Comparison of ENCODE assay signal across 15 cellular contexts in the genomic region with DNA sequence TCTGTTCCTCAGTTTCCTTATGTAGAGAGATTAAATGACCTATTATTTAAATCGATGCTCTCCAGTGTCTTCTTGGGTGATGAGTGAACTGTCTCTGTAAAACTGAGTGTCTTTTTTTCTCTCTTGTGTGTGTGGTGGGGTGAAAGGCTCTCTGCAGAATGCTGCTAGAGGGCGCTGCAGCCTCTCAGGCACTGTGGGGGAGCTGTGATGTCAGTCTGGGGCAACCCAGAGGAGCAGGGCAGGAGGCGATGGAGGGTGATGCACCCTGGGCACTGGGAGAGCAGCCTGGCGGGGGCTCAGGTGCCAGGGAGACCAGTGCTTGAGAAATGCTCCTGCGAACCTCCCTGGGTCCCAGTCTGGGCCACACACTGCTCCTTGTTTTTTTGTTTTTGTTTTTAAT.
"Had no signal": no experiment of that assay in that cellular context is flagged by ENCODE, and none has a peak within 500 bp of the region (broad histone marks: within the 10 kb centered on the region; RNA-seq: fewer than 3 reads in every experiment).

No MANE protein-coding gene starts in this region.

- DNase-seq: activated CD4-positive, alpha-beta memory T cell treated with anti-CD3 and anti-CD28 coated beads, Interleukin-2, amount 10 ng/mL, durations not matched to agents 7 days and 5 days; activated gamma-delta T cell treated with Interleukin-2 at 50 U/mL for 16 hours; activated naive CD8-positive, alpha-beta T cell treated with anti-CD3 and anti-CD28 coated beads, Interleukin-2, amount 10 ng/mL, durations not matched to agents 7 days and 5 days; activated T-cell treated with anti-CD3 and anti-CD28 coated beads, Interleukin-2, amount 50 U/mL, for 72 hours; anterior cingulate cortex; cerebellar nuclear complex; dermis blood vessel endothelial cell; erythroblast; ovary; stimulated activated CD4-positive, alpha-beta T cell treated with anti-CD3 and anti-CD28 coated beads, Interleukin-4, amount 100 ng/mL, for 24 hours; stimulated activated naive CD8-positive, alpha-beta T cell treated with anti-CD3 and anti-CD28 coated beads, Interleukin-15, amount 100 ng/mL, for 72 hours; testis had no signal

- H3K4me3 Mint-ChIP-seq: activated CD4-positive, alpha-beta memory T cell treated with anti-CD3 and anti-CD28 coated beads, Interleukin-2, amount 10 ng/mL, durations not matched to agents 7 days and 5 days; activated naive CD8-positive, alpha-beta T cell treated with anti-CD3 and anti-CD28 coated beads, Interleukin-2, amount 10 ng/mL, durations not matched to agents 7 days and 5 days; activated T-cell treated with anti-CD3 and anti-CD28 coated beads, Interleukin-2, amount 50 U/mL, for 72 hours; mesothelial cell of epicardium; neural crest cell; stimulated activated naive CD8-positive, alpha-beta T cell treated with anti-CD3 and anti-CD28 coated beads, Interleukin-15, amount 100 ng/mL, for 72 hours had no signal

- H3K4me3 ChIP-seq: hepatocyte, ovary, testis had no signal

- H3K27me3 ChIP-seq: hepatocyte, ovary, testis had no signal

- H2AFZ ChIP-seq: hepatocyte had no signal

- H3K4me1 ChIP-seq: testis had no signal

- H3K36me3 Mint-ChIP-seq: activated naive CD8-positive, alpha-beta T cell treated with anti-CD3 and anti-CD28 coated beads, Interleukin-2, amount 10 ng/mL, durations not matched to agents 7 days and 5 days; mesothelial cell of epicardium had no signal

- H3K4me1 Mint-ChIP-seq: activated CD4-positive, alpha-beta memory T cell treated with anti-CD3 and anti-CD28 coated beads, Interleukin-2, amount 10 ng/mL, durations not matched to agents 7 days and 5 days; activated naive CD8-positive, alpha-beta T cell treated with anti-CD3 and anti-CD28 coated beads, Interleukin-2, amount 10 ng/mL, durations not matched to agents 7 days and 5 days; neural crest cell; stimulated activated naive CD8-positive, alpha-beta T cell treated with anti-CD3 and anti-CD28 coated beads, Interleukin-15, amount 100 ng/mL, for 72 hours had no signal

- H3K9me3 ChIP-seq: ovary, testis had no signal

- H3K27ac Mint-ChIP-seq: activated CD4-positive, alpha-beta memory T cell treated with anti-CD3 and anti-CD28 coated beads, Interleukin-2, amount 10 ng/mL, durations not matched to agents 7 days and 5 days; activated naive CD8-positive, alpha-beta T cell treated with anti-CD3 and anti-CD28 coated beads, Interleukin-2, amount 10 ng/mL, durations not matched to agents 7 days and 5 days; activated T-cell treated with anti-CD3 and anti-CD28 coated beads, Interleukin-2, amount 50 U/mL, for 72 hours; mesothelial cell of epicardium; stimulated activated naive CD8-positive, alpha-beta T cell treated with anti-CD3 and anti-CD28 coated beads, Interleukin-15, amount 100 ng/mL, for 72 hours had no signal

- H3K79me2 ChIP-seq: hepatocyte had no signal

- H3K36me3 ChIP-seq: ovary had no signal

- H3K4me2 ChIP-seq: hepatocyte had no signal

- H3K27me3 Mint-ChIP-seq: activated CD4-positive, alpha-beta memory T cell treated with anti-CD3 and anti-CD28 coated beads, Interleukin-2, amount 10 ng/mL, durations not matched to agents 7 days and 5 days; activated naive CD8-positive, alpha-beta T cell treated with anti-CD3 and anti-CD28 coated beads, Interleukin-2, amount 10 ng/mL, durations not matched to agents 7 days and 5 days; stimulated activated naive CD8-positive, alpha-beta T cell treated with anti-CD3 and anti-CD28 coated beads, Interleukin-15, amount 100 ng/mL, for 72 hours had no signal

- H3K27ac ChIP-seq: hepatocyte, ovary, testis had no signal
